22 cellular contexts compared by ENCODE assay signal in genomic region chr15:27538325-27538724, GRCh38.
DNase-seq lines count a peak whose midpoint lies in the region; TF ChIP-seq lines count a peak whose summit lies in the region.
"Had no signal": no experiment of that assay in that cellular context is flagged by ENCODE, and none has a peak within 500 bp of the region (broad histone marks: within the 10 kb centered on the region; RNA-seq: fewer than 3 reads in every experiment).

No MANE protein-coding gene starts in this region.

- H3K4me3 ChIP-seq in iPS-15b (ENCODE audit: low read depth, low read length) (no peak overlapping the region), coronary artery (no peak overlapping the region)
- H3K4me3 ChIP-seq: HAP-1, heart left ventricle, left lung, right lobe of liver, SK-N-MC had no signal

- DNase-seq in DMS153 treated with DMSO at 0.1 percent for 48 hours (lab: John Stamatoyannopoulos, UW; ENCODE audit: unreplicated experiment) (peak; percentile 49), NCI-H128 (lab: John Stamatoyannopoulos, UW; ENCODE audit: unreplicated experiment) (peak; percentile 36), NCI-H2171 treated with DMSO at 0.1 percent for 48 hours (lab: John Stamatoyannopoulos, UW) (peak; percentile 85), SKM-1 (lab: John Stamatoyannopoulos, UW; ENCODE audit: unreplicated experiment) (no peak), coronary artery (ENCODE audit: low spot score) (no peak), epidermal melanocyte (ENCODE audit: insufficient read length, low spot score) (no peak)
- DNase-seq: activated CD4-positive, alpha-beta T cell treated with anti-CD3 and anti-CD28 coated beads, Interleukin-2, amount 50 U/mL, for 1 hour; activated naive CD8-positive, alpha-beta T cell treated with anti-CD3 and anti-CD28 coated beads, Interleukin-2, amount 10 ng/mL, durations not matched to agents 7 days and 5 days; C1 segment of cervical spinal cord; GF-D8; heart left ventricle; left lung; midbrain; natural killer cell; right lobe of liver; stimulated activated CD4-positive, alpha-beta T cell treated with anti-CD3 and anti-CD28 coated beads, Interleukin-15, amount 100 ng/mL, for 24 hours had no signal

- H3K9ac ChIP-seq in iPS-15b (ENCODE audit: low read depth, low read length) = peak overlapping the region; percentile 30

- no peaks in the 10 kb centered on the region for H3K27me3 ChIP-seq in iPS-15b (ENCODE audit: control insufficient read depth, insufficient read depth, low read length)
- H3K27me3 ChIP-seq: heart left ventricle, left lung, right lobe of liver had no signal

- H3K27ac ChIP-seq in coronary artery = no peak overlapping the region
- H3K27ac ChIP-seq: epithelial cell of prostate, heart left ventricle, left lung, right lobe of liver, RWPE1, SK-N-MC, VCaP had no signal

- H3K9me3 ChIP-seq in iPS-15b (ENCODE audit: control insufficient read depth, insufficient read depth, low read length) = no peaks in the 10 kb centered on the region
- H3K9me3 ChIP-seq: HAP-1, right lobe of liver had no signal

- TF ChIP-seq CTCF in coronary artery (IDR thresholded peaks at IDR 0.05) = no peak

- H3K4me1 ChIP-seq in iPS-15b (ENCODE audit: control insufficient read depth, insufficient read depth, low read length) = no peaks in the 10 kb centered on the region
- H3K4me1 ChIP-seq: HAP-1, heart left ventricle, left lung, right lobe of liver had no signal

- H3K36me3 ChIP-seq in iPS-15b (ENCODE audit: control insufficient read depth, insufficient read depth, low read length) = no peaks in the 10 kb centered on the region
- H3K36me3 ChIP-seq: HAP-1, heart left ventricle, left lung, right lobe of liver had no signal

Comparison
In these comparisons a context has a peak if more than half of its experiments do, and no peak if none do; other contexts are left out.
1. DNase-seq: peak in DMS153 treated with DMSO at 0.1 percent for 48 hours (single experiment), NCI-H128 (single experiment) and NCI-H2171 treated with DMSO at 0.1 percent for 48 hours (single experiment); none in SKM-1 (single experiment), coronary artery (single experiment) and epidermal melanocyte (single experiment).